Comparison of ENCODE assay signal across 7 cellular contexts in genomic region chr14:64266206-64266605, GRCh38. TPM values are rescaled to one million over a fixed set of nuclear protein-coding genes. Genes with fewer than 3 reads are reported as not detected.
DNase-seq lines count a peak whose midpoint lies in the region; ATAC-seq, FAIRE-seq and TF ChIP-seq lines count a peak whose summit lies in the region.

No MANE protein-coding gene starts in this region.

- no peak for TF ChIP-seq CTCF in astrocyte of the spinal cord (IDR thresholded peaks at IDR 0.05; ENCODE audit: low read depth, low read length)

- H3K4me1 ChIP-seq in neuron (ENCODE audit: insufficient read depth, low read length), result no peaks in the 10 kb centered on the region

- peak overlapping the region; percentile 10 for H2AFZ ChIP-seq in neuron (ENCODE audit: low read depth, low read length)

- H3K36me3 ChIP-seq in neuron (ENCODE audit: insufficient read depth, low read length), result no peaks in the 10 kb centered on the region

- DNase-seq in GM18507 (ENCODE audit: extremely low spot score, insufficient read length, low read depth) (no peak), M059J (ENCODE audit: low read depth) (peak; percentile 69), astrocyte of the spinal cord (ENCODE audit: low read depth, low spot score) (peak; percentile 17), KBM-7 (no peak), SHP77 treated with DMSO at 0.1 percent for 48 hours (lab: John Stamatoyannopoulos, UW) (no peak)

- no peaks in the 10 kb centered on the region for H3K9me3 ChIP-seq in neuron (ENCODE audit: low read length)

- in situ Hi-C loops in astrocyte of the spinal cord (cut with HindIII; ENCODE audit: low sequenced_read_pairs), result no loop called here
- in situ Hi-C loops in KBM-7 (cut with MboI; ENCODE audit: low pct_unique_long_range_greater_than_20kb, low sequenced_read_pairs), result no loop called here

- peak; percentile 31 for FAIRE-seq in GM18507 (lab: Jason Lieb, UNC)

- ATAC-seq in GM18861 (IDR thresholded peaks at IDR 0.05; ENCODE audit: unreplicated experiment), result no peak

- H3K27me3 ChIP-seq in neuron (ENCODE audit: insufficient read depth, low read length), result no peaks in the 10 kb centered on the region

- H3K4me3 ChIP-seq in astrocyte of the spinal cord (ENCODE audit: low read depth, low read length), result no peak overlapping the region
- H3K4me3 ChIP-seq in neuron (ENCODE audit: low read length), result no peak overlapping the region

RNA-seq across cellular contexts. Expression of gene ESR2, which starts 28.0 kb away (rescaled TPM):
- not detected in 2 replicates for total RNA-seq in M059J (2014; rRNA removed; shearing (Covaris generic))

Comparison
In these comparisons a context has a peak if more than half of its experiments do, and no peak if none do; other contexts are left out.
1. DNase-seq: peak in M059J (single experiment) and astrocyte of the spinal cord (single experiment); none in GM18507 (single experiment), KBM-7 (single experiment) and SHP77 treated with DMSO at 0.1 percent for 48 hours (single experiment).